In genomic region chr4:139330283-139330682, GRCh38 we compare ENCODE assay signal across 1 cellular context.
TF ChIP-seq lines count a peak whose summit lies in the region.

No MANE protein-coding gene starts in this region.

TF ChIP-seq in GM12891, 5 proteins besides CTCF, POLR2A, EP300 and RAD21 (continued from another document):
- TF ChIP-seq PAX5 (IDR thresholded peaks at IDR 0.05; ENCODE audit: insufficient read depth, low read length, severe bottlenecking) = no peak
- TF ChIP-seq POLR2AphosphoS5 (IDR thresholded peaks at IDR 0.05; ENCODE audit: low read depth, low read length) = no peak
